9 cellular contexts compared by ENCODE assay signal in the genomic region with DNA sequence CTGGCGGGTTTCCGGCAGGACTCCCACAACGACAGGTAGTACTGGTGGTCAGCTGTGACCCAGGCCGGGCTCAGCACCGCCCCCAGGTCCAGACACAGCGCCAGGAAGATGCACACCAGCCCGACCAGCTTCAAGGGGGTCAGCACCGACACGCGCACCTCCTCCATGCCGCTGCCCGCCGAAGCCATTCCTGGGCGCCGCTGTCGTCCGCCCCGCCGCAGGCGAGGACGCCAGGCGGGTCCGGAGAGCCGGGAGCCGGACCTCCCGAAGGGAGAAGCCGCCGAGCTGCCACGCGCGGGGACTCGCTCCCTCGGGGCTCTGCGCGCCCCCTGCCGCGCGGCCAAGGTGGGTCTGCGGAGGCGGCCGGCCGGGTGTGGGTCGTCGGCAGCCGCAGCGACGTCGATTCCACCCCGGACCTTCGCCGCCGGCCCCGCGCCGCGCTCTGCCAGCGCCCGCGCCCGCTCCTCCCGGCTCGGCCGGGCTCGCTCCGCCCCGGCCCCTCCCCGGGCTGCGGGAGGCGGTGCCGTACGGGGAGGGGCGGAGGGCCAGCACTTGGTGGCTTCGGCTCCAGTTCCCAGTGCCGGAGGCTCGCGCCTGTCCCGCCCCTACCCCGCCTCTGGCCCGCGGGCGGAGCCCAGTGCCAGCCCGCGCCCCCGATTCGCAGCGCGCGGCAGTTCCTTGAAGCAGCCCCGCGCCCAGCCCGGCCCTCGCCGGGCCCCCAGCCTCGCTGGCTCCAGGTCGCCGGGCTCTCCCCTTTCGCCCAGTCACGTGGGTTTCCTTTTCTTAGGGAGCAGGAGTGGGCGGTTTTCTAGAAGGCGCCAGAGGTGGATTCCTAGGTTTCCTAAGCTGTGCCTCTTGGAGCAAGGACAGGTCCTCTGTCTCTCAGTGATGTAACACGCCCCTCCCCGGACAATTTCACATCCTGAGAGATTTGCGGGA. TPM values are rescaled to one million over a fixed set of nuclear protein-coding genes. Genes with fewer than 3 reads are reported as not detected.
DNase-seq lines count a peak whose midpoint lies in the region; ATAC-seq, FAIRE-seq and TF ChIP-seq lines count a peak whose summit lies in the region.
"Had no signal": no experiment of that assay in that cellular context is flagged by ENCODE, and none has a peak within 500 bp of the region (broad histone marks: within the 10 kb centered on the region; RNA-seq: fewer than 3 reads in every experiment).

Gene TMEM47, minus strand, starts transcription at position 444 of the 939 bp plus-strand sequence. Its CDS starts 256 bp downstream, at position 188.

- no peaks in the 10 kb centered on the region for H3K9me3 ChIP-seq in mesenchymal stem cell (ENCODE audit: control insufficient read depth, low read length)
- no peaks in the 10 kb centered on the region for H3K9me3 ChIP-seq in tibial artery

- no peak within 1 kb of the TSS for H3K23ac ChIP-seq in mesenchymal stem cell (ENCODE audit: low read length in 2 of 2)

- H3K18ac ChIP-seq in mesenchymal stem cell (ENCODE audit: low read depth in 1 of 2, low read length in 2 of 2): peak within 1 kb of the TSS; percentile 12 to 38

- no peak within 1 kb of the TSS for H2BK120ac ChIP-seq in mesenchymal stem cell (ENCODE audit: low read depth, low read length)

- POLR2A ChIA-PET in AG04449 (lab: Yijun Ruan, JAX): interaction anchor here (1.1 kb wide), 1 partner anchor 21 kb away, joined by 3 read pairs; no protein-coding TSS in a partner anchor

- H2BK5ac ChIP-seq in mesenchymal stem cell (ENCODE audit: low read depth, low read length, poor library complexity, severe bottlenecking): no peak within 1 kb of the TSS

- peak within 1 kb of the TSS; percentile 83 for H3K4me2 ChIP-seq in mesenchymal stem cell (ENCODE audit: low read length, poor library complexity, severe bottlenecking)

- H3K79me1 ChIP-seq in mesenchymal stem cell (replicated peaks; ENCODE audit: low read length, poor library complexity, severe bottlenecking): no peaks in the 10 kb centered on the region

- in situ Hi-C loops in endometrial microvascular endothelial cells (cut with HindIII; ENCODE audit: inconsistent ontology term, low pct_unique_long_range_greater_than_20kb, low sequenced_read_pairs): no loop called here

- H3K4ac ChIP-seq in mesenchymal stem cell (ENCODE audit: low read depth in 1 of 2, low read length in 2 of 2): no peak within 1 kb of the TSS

- no peak within 1 kb of the TSS for H2BK12ac ChIP-seq in mesenchymal stem cell (ENCODE audit: low read length in 2 of 2)

- DNase-seq in AG04449 (ENCODE audit: low read depth, low spot score) (no peak), HCEC 1CT (peak; percentile 71), RCC 7860 (ENCODE audit: low spot score) (peak; percentile 49), mesenchymal stem cell (peak; percentile 83), tibial artery (peak; percentile 51 to 86)
- DNase-seq in stimulated activated CD4-positive, alpha-beta T cell treated with anti-CD3 and anti-CD28 coated beads, Interleukin-1b, Interleukin-23, amount 100 ng/mL, for 48 hours: no peak

- no peak for ATAC-seq in GM21526 (IDR thresholded peaks at IDR 0.05; ENCODE audit: low FRiP score, unreplicated experiment)

- no peak within 1 kb of the TSS for H2AFZ ChIP-seq in mesenchymal stem cell (ENCODE audit: low read depth, low read length)

- TF ChIP-seq CTCF in AG04449 (IDR thresholded peaks at IDR 0.05; ENCODE audit: insufficient read depth, low read length, missing control alignments) (no peak), tibial artery (IDR thresholded peaks at IDR 0.05) (no peak)

- H4K8ac ChIP-seq in mesenchymal stem cell (ENCODE audit: low read length): no peak within 1 kb of the TSS

- H3K9ac ChIP-seq in mesenchymal stem cell (ENCODE audit: low read length): peak within 1 kb of the TSS; percentile 90

- 1% methylated on average over 30 of the region's 103 CpGs for WGBS in mesenchymal stem cell

- H3K27ac ChIP-seq in mesenchymal stem cell (ENCODE audit: low read length, poor library complexity, severe bottlenecking): peak within 1 kb of the TSS; percentile 60
- peak within 1 kb of the TSS; percentile 78 to 90 for H3K27ac ChIP-seq in tibial artery
- H3K27ac ChIP-seq: epithelial cell of prostate had no signal

- FAIRE-seq in RCC 7860 (lab: Jason Lieb, UNC): no peak

- intact Hi-C loops in tibial artery (cut with DNase I; ENCODE audit: low total_unique reads): no loop called here

- no peak within 1 kb of the TSS for H2BK15ac ChIP-seq in mesenchymal stem cell (ENCODE audit: low read depth, poor library complexity, severe bottlenecking)

- peak within 1 kb of the TSS in 1 of 2 experiments; percentile 36 for H3K14ac ChIP-seq in mesenchymal stem cell (ENCODE audit: low read length in 2 of 2)

- H2AK5ac ChIP-seq in mesenchymal stem cell (ENCODE audit: low read length, severe bottlenecking): no peak within 1 kb of the TSS

- no peaks in the 10 kb centered on the region for H3K4me1 ChIP-seq in mesenchymal stem cell (ENCODE audit: control insufficient read depth, insufficient read depth, low read depth, low read length)
- H3K4me1 ChIP-seq in tibial artery: peaks cover 0 to 5% (median 0%) of the 10 kb centered on the region in 4 donors

- no peak within 1 kb of the TSS for H4K91ac ChIP-seq in mesenchymal stem cell (ENCODE audit: low read length)

- H3K36me3 ChIP-seq in mesenchymal stem cell (ENCODE audit: control insufficient read depth in 1 of 2, insufficient read depth in 2 of 2, low read depth in 1 of 2, low read length in 2 of 2) (no peaks in the 10 kb centered on the region), tibial artery (no peaks in the 10 kb centered on the region)

- H3K4me3 ChIP-seq in AG04449 (ENCODE audit: low read depth, low read length) (peak within 1 kb of the TSS; percentile 75), mesenchymal stem cell (ENCODE audit: insufficient read depth in 1 of 2, low read depth in 1 of 2, low read length in 2 of 2) (peak within 1 kb of the TSS; percentile 79 to 84), tibial artery (peak within 1 kb of the TSS; percentile 61 to 78)

- CTCF ChIA-PET in AG04449 (lab: Yijun Ruan, JAX): no interaction called here

- no peaks in the 10 kb centered on the region for H3K27me3 ChIP-seq in mesenchymal stem cell (ENCODE audit: control insufficient read depth in 1 of 2, insufficient read depth in 1 of 2, low read length in 2 of 2)
- H3K27me3 ChIP-seq in tibial artery: no peaks in the 10 kb centered on the region

RNA-seq across cellular contexts. Expression of gene TMEM47, which starts in this region (rescaled TPM):
- 21.9 TPM for total RNA-seq in endometrial microvascular endothelial cells (ENCODE audit: inconsistent ontology term)
- polyA plus RNA-seq in mesenchymal stem cell (2013, experiment 1 of 2): 13.1 TPM
- polyA plus RNA-seq in mesenchymal stem cell (2013, experiment 2 of 2): 14.2 TPM

Comparison
In these comparisons a context has a peak if more than half of its experiments do, and no peak if none do; other contexts are left out.
1. DNase-seq: peak in HCEC 1CT (single experiment), RCC 7860 (single experiment), mesenchymal stem cell (single experiment) and tibial artery (2 of 2); none in AG04449 (single experiment) and stimulated activated CD4-positive, alpha-beta T cell treated with anti-CD3 and anti-CD28 coated beads, Interleukin-1b, Interleukin-23, amount 100 ng/mL, for 48 hours (single experiment).
2. Peak in every context shown above with its lines, with median percentiles within 50 percentile points of each other: H3K4me3 ChIP-seq.